ENCODE assay signal across 24 cellular contexts in the genomic region with DNA sequence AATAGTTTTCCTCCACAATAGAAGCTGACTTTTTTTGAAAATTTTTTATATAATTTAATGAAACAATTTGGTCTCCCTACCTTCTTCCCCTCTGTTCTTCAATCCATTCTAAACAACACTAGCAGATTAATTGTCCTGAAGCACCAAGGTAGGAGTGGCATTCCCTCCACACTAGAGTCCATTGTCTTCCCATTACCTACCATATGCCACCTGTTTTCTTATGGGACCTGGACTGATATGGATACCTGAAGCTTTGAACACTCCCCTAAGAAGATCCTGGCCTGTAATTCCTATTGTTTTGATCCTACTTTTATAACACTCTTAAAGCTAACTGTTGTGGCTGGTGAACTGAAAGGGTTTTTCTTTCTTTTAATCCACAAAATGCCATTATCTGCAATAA.
"Had no signal": no experiment of that assay in that cellular context is flagged by ENCODE, and none has a peak within 500 bp of the region (broad histone marks: within the 10 kb centered on the region; RNA-seq: fewer than 3 reads in every experiment).

No MANE protein-coding gene starts in this region.

- H3K9me3 ChIP-seq: ascending aorta, esophagus muscularis mucosa, heart left ventricle, right atrium auricular region, stomach, tibial nerve had no signal

- DNase-seq: activated CD4-positive, alpha-beta memory T cell treated with anti-CD3 and anti-CD28 coated beads for 36 hours; activated CD4-positive, alpha-beta T cell treated with anti-CD3 and anti-CD28 coated beads for 4 hours; activated CD8-positive, alpha-beta memory T cell treated with anti-CD3 and anti-CD28 coated beads, Interleukin-2, amount 50 U/mL, for 4 hours; activated effector memory CD4-positive, alpha-beta T cell treated with anti-CD3 and anti-CD28 coated beads, Interleukin-2, amount 50 U/mL, for 16 hours; activated naive CD4-positive, alpha-beta T cell treated with anti-CD3 and anti-CD28 coated beads, Interleukin-2, amount 10 ng/mL, durations not matched to agents 7 days and 5 days; activated naive CD8-positive, alpha-beta T cell treated with anti-CD3 and anti-CD28 coated beads, Interleukin-2, amount 10 ng/mL, durations not matched to agents 7 days and 5 days; activated T-cell treated with anti-CD3 and anti-CD28 coated beads, Interleukin-2, amount 50 U/mL, for 1 hour; caudate nucleus; foreskin keratinocyte; heart left ventricle; hypothalamus; immature natural killer cell; kidney; natural killer cell; stimulated activated CD4-positive, alpha-beta T cell treated with anti-CD3 and anti-CD28 coated beads, Interleukin-15, amount 100 ng/mL, for 24 hours; stimulated activated CD4-positive, alpha-beta T cell treated with anti-CD3 and anti-CD28 coated beads, Interleukin-2, amount 100 ng/mL, for 24 hours; stimulated activated naive B cell treated with anti-CD40 and anti-IgM and Interleukin-4, amounts not matched to agents 10 μg/mL and 1 μg/mL and 100 μg/mL, for 72 hours; stomach had no signal

- H3K27me3 Mint-ChIP-seq: activated naive CD4-positive, alpha-beta T cell treated with anti-CD3 and anti-CD28 coated beads, Interleukin-2, amount 10 ng/mL, durations not matched to agents 7 days and 5 days; activated naive CD8-positive, alpha-beta T cell treated with anti-CD3 and anti-CD28 coated beads, Interleukin-2, amount 10 ng/mL, durations not matched to agents 7 days and 5 days; brain; stimulated activated naive B cell treated with anti-CD40 and anti-IgM and Interleukin-4, amounts not matched to agents 10 μg/mL and 1 μg/mL and 100 μg/mL, for 72 hours had no signal

- ATAC-seq: foreskin keratinocyte; natural killer cell; stimulated activated naive B cell treated with anti-CD40 and anti-IgM and Interleukin-4, amounts not matched to agents 10 μg/mL and 1 μg/mL and 100 μg/mL, for 72 hours had no signal

- H3K27me3 ChIP-seq: ascending aorta, esophagus muscularis mucosa, foreskin keratinocyte, heart left ventricle, right atrium auricular region, stomach, tibial nerve had no signal

- H3K36me3 ChIP-seq: ascending aorta, esophagus muscularis mucosa, heart left ventricle, right atrium auricular region, stomach, tibial nerve had no signal

- H3K27ac ChIP-seq: foreskin keratinocyte, right atrium auricular region had no signal

- H3K27ac Mint-ChIP-seq: activated CD4-positive, alpha-beta memory T cell treated with anti-CD3 and anti-CD28 coated beads for 36 hours; activated naive CD4-positive, alpha-beta T cell treated with anti-CD3 and anti-CD28 coated beads, Interleukin-2, amount 10 ng/mL, durations not matched to agents 7 days and 5 days; activated naive CD8-positive, alpha-beta T cell treated with anti-CD3 and anti-CD28 coated beads, Interleukin-2, amount 10 ng/mL, durations not matched to agents 7 days and 5 days; activated T-helper 1 cell treated with anti-CD3 and anti-CD28 coated beads, Interleukin-12 subunit alpha, Interleukin-12 subunit beta, Interleukin-2, Interleukin-4 antibody, amounts not matched to agents 30 ng/mL and 10 ng/mL and 1 ng/mL, durations not matched to agents 14 hours and 24 hours and 36 hours; brain; immature natural killer cell; natural killer cell; stimulated activated naive B cell treated with anti-CD40 and anti-IgM and Interleukin-4, amounts not matched to agents 10 μg/mL and 1 μg/mL and 100 μg/mL, for 72 hours had no signal

- H3K4me3 ChIP-seq: ascending aorta, esophagus muscularis mucosa, heart left ventricle, right atrium auricular region, stomach, tibial nerve had no signal

- H3K4me1 Mint-ChIP-seq: activated naive CD4-positive, alpha-beta T cell treated with anti-CD3 and anti-CD28 coated beads, Interleukin-2, amount 10 ng/mL, durations not matched to agents 7 days and 5 days; activated naive CD8-positive, alpha-beta T cell treated with anti-CD3 and anti-CD28 coated beads, Interleukin-2, amount 10 ng/mL, durations not matched to agents 7 days and 5 days; immature natural killer cell; natural killer cell; stimulated activated naive B cell treated with anti-CD40 and anti-IgM and Interleukin-4, amounts not matched to agents 10 μg/mL and 1 μg/mL and 100 μg/mL, for 72 hours had no signal

- H3K4me3 Mint-ChIP-seq: activated CD4-positive, alpha-beta memory T cell treated with anti-CD3 and anti-CD28 coated beads for 36 hours; activated naive CD4-positive, alpha-beta T cell treated with anti-CD3 and anti-CD28 coated beads, Interleukin-2, amount 10 ng/mL, durations not matched to agents 7 days and 5 days; activated naive CD8-positive, alpha-beta T cell treated with anti-CD3 and anti-CD28 coated beads, Interleukin-2, amount 10 ng/mL, durations not matched to agents 7 days and 5 days; activated T-helper 1 cell treated with anti-CD3 and anti-CD28 coated beads, Interleukin-12 subunit alpha, Interleukin-12 subunit beta, Interleukin-2, Interleukin-4 antibody, amounts not matched to agents 30 ng/mL and 10 ng/mL and 1 ng/mL, durations not matched to agents 14 hours and 24 hours and 36 hours; brain; immature natural killer cell; natural killer cell; stimulated activated naive B cell treated with anti-CD40 and anti-IgM and Interleukin-4, amounts not matched to agents 10 μg/mL and 1 μg/mL and 100 μg/mL, for 72 hours had no signal

- H3K36me3 Mint-ChIP-seq: activated CD4-positive, alpha-beta memory T cell treated with anti-CD3 and anti-CD28 coated beads for 36 hours; activated naive CD4-positive, alpha-beta T cell treated with anti-CD3 and anti-CD28 coated beads, Interleukin-2, amount 10 ng/mL, durations not matched to agents 7 days and 5 days; activated naive CD8-positive, alpha-beta T cell treated with anti-CD3 and anti-CD28 coated beads, Interleukin-2, amount 10 ng/mL, durations not matched to agents 7 days and 5 days; immature natural killer cell; natural killer cell; stimulated activated naive B cell treated with anti-CD40 and anti-IgM and Interleukin-4, amounts not matched to agents 10 μg/mL and 1 μg/mL and 100 μg/mL, for 72 hours had no signal

- H3K9me3 Mint-ChIP-seq: activated CD4-positive, alpha-beta memory T cell treated with anti-CD3 and anti-CD28 coated beads for 36 hours; activated naive CD4-positive, alpha-beta T cell treated with anti-CD3 and anti-CD28 coated beads, Interleukin-2, amount 10 ng/mL, durations not matched to agents 7 days and 5 days; activated naive CD8-positive, alpha-beta T cell treated with anti-CD3 and anti-CD28 coated beads, Interleukin-2, amount 10 ng/mL, durations not matched to agents 7 days and 5 days; activated T-helper 1 cell treated with anti-CD3 and anti-CD28 coated beads, Interleukin-12 subunit alpha, Interleukin-12 subunit beta, Interleukin-2, Interleukin-4 antibody, amounts not matched to agents 30 ng/mL and 10 ng/mL and 1 ng/mL, durations not matched to agents 14 hours and 24 hours and 36 hours; brain; natural killer cell; stimulated activated naive B cell treated with anti-CD40 and anti-IgM and Interleukin-4, amounts not matched to agents 10 μg/mL and 1 μg/mL and 100 μg/mL, for 72 hours had no signal
